In the genomic region with DNA sequence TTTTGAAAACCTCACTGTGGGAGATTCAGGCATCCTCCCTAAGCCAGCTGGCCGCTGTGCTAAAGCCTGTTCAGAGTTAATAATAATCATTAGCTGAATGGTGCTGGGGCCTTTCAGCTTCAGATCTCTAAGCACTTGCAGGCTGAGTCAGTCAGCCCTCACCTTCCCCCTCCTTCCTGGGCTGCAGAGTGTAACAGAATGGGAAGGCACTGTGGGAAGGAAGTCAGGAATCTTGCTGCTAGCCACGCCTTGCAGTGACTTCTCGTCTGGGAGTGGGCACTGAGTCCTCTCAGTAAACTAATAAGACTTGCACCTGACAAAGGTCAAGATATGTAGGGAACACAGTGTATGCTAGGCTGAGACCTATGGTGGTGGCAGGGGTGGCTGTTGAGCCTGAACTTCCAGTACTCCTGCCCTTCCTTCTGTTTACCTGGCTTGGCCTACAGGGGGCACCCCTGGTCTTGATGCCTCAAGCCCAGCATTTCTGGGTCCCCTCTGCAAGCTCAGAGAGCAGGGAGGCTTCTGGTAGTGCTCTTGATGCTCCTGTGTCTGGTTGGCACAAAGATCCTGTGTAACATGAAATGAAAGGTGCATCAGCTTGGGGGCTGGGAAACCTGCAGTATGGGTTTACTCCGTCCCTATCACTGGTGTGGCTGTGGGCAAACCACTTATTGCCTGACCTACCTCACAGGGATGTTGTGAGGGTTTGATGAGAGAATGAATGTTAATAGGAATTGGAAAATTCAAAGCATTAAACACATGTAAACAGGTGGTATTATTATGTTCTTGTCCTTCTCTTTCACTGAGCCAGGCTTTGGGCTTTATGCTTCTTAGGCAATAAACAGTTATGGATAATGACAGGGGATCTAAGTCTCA, we compare ENCODE assay signal across 6 cellular contexts. TPM values are rescaled to one million over a fixed set of nuclear protein-coding genes. Genes with fewer than 3 reads are reported as not detected.
DNase-seq lines count a peak whose midpoint lies in the region; ATAC-seq and TF ChIP-seq lines count a peak whose summit lies in the region.

No MANE protein-coding gene starts in this region.

- peak; percentile 80 for TF ChIP-seq CTCF in C4-2B (conservative IDR thresholded peaks at IDR 0.05)
- TF ChIP-seq CTCF in kidney epithelial cell (IDR thresholded peaks at IDR 0.05; ENCODE audit: insufficient read depth, low read length, poor library complexity, severe bottlenecking): peak; percentile 68

- H3K9me3 Mint-ChIP-seq in activated T-cell treated with anti-CD3 and anti-CD28 coated beads, Interleukin-2, amount 50 U/mL, for 24 hours: no peaks in the 10 kb centered on the region

- peak overlapping the region; percentile 85 for H3K27ac Mint-ChIP-seq in activated T-cell treated with anti-CD3 and anti-CD28 coated beads, Interleukin-2, amount 50 U/mL, for 24 hours

- peaks cover 52% of the 10 kb centered on the region for H3K36me3 Mint-ChIP-seq in activated T-cell treated with anti-CD3 and anti-CD28 coated beads, Interleukin-2, amount 50 U/mL, for 24 hours (ENCODE audit: low read depth)

- H3K4me3 Mint-ChIP-seq in activated T-cell treated with anti-CD3 and anti-CD28 coated beads, Interleukin-2, amount 50 U/mL, for 24 hours: no peak overlapping the region

- peak; percentile 33 for DNase-seq in LHCN-M2 (ENCODE audit: low read depth)
- peak; percentile 74 for DNase-seq in activated T-cell treated with anti-CD3 and anti-CD28 coated beads, Interleukin-2, amount 50 U/mL, for 24 hours
- DNase-seq in kidney epithelial cell (ENCODE audit: low read depth): peak; percentile 74
- no peak for DNase-seq in NCI-H1930 (lab: John Stamatoyannopoulos, UW)

- peaks cover 91% of the 10 kb centered on the region for H3K4me1 Mint-ChIP-seq in activated T-cell treated with anti-CD3 and anti-CD28 coated beads, Interleukin-2, amount 50 U/mL, for 24 hours (ENCODE audit: low read depth)

- H3K36me3 ChIP-seq in kidney epithelial cell (ENCODE audit: control insufficient read depth, insufficient read depth, low read length): peaks cover 2% of the 10 kb centered on the region

- H3K27me3 Mint-ChIP-seq in activated T-cell treated with anti-CD3 and anti-CD28 coated beads, Interleukin-2, amount 50 U/mL, for 24 hours: no peaks in the 10 kb centered on the region

- H3K27ac ChIP-seq in C4-2B: peak overlapping the region; percentile 21

- H3K27me3 ChIP-seq in kidney epithelial cell (ENCODE audit: control insufficient read depth, insufficient read depth, low read length): no peaks in the 10 kb centered on the region

- ATAC-seq in GM18867 (IDR thresholded peaks at IDR 0.05; ENCODE audit: unreplicated experiment): no peak

- no peak overlapping the region for H3K4me3 ChIP-seq in kidney epithelial cell (ENCODE audit: low read depth, low read length)

RNA-seq across cellular contexts. Expression of gene CYB561D1, which starts 6.0 kb away (rescaled TPM):
- total RNA-seq in LHCN-M2 (2014; rRNA removed) (5.6 and 10.1 TPM in 2 replicates), kidney epithelial cell (9.5 and 13.0 TPM in 2 replicates)
- polyA plus RNA-seq in LHCN-M2 (2012): 5.6 TPM

RNA-seq across cellular contexts. Expression of gene AMIGO1, which starts 9.6 kb away (rescaled TPM):
- 0.13 and 0.29 TPM in 2 replicates for total RNA-seq in LHCN-M2 (2014; rRNA removed)
- polyA plus RNA-seq in LHCN-M2 (2012): 0.05 TPM
- 2.8 and 3.0 TPM in 2 replicates for total RNA-seq in kidney epithelial cell

RNA-seq across cellular contexts. Expression of gene ATXN7L2, which starts 16.2 kb away (rescaled TPM):
- 6.2 and 6.4 TPM in 2 replicates for total RNA-seq in LHCN-M2 (2014; rRNA removed)
- 2.4 TPM for polyA plus RNA-seq in LHCN-M2 (2012)
- total RNA-seq in kidney epithelial cell: 6.7 and 8.3 TPM in 2 replicates

RNA-seq across cellular contexts. Expression of gene SYPL2, which starts 33.6 kb away (rescaled TPM):
- 0.06 and 0.34 TPM in 2 replicates for total RNA-seq in LHCN-M2 (2014; rRNA removed)
- polyA plus RNA-seq in LHCN-M2 (2012): 0.40 TPM
- total RNA-seq in kidney epithelial cell: 0.14 and 1.2 TPM in 2 replicates

RNA-seq across cellular contexts. Expression of gene GPR61, which starts 39.8 kb away (rescaled TPM):
- total RNA-seq in LHCN-M2 (2014; rRNA removed): not detected in 2 replicates
- 0.04 TPM for polyA plus RNA-seq in LHCN-M2 (2012)
- total RNA-seq in kidney epithelial cell: not detected in 2 replicates

Comparison
In these comparisons a context has a peak if more than half of its experiments do, and no peak if none do; other contexts are left out.
1. DNase-seq: peak in LHCN-M2 (single experiment), activated T-cell treated with anti-CD3 and anti-CD28 coated beads, Interleukin-2, amount 50 U/mL, for 24 hours (single experiment) and kidney epithelial cell (single experiment); none in NCI-H1930 (0 of 2).